Comparison of ENCODE assay signal across 27 cellular contexts in genomic region chr4:91795947-91796346, GRCh38.
"Had no signal": no experiment of that assay in that cellular context is flagged by ENCODE, and none has a peak within 500 bp of the region (broad histone marks: within the 10 kb centered on the region; RNA-seq: fewer than 3 reads in every experiment).

No MANE protein-coding gene starts in this region.

- H3K4me3 ChIP-seq: colonic mucosa, coronary artery, dorsolateral prefrontal cortex, esophagus muscularis mucosa, esophagus squamous epithelium, gastrocnemius medialis, gastroesophageal sphincter, heart left ventricle, heart right ventricle had no signal

- H3K4me1 ChIP-seq: colonic mucosa, esophagus muscularis mucosa, esophagus squamous epithelium, foreskin keratinocyte, gastrocnemius medialis, gastroesophageal sphincter, heart left ventricle, heart right ventricle had no signal

- FAIRE-seq: colon, endometrium, endothelial cell of umbilical vein had no signal

- H3K9me3 ChIP-seq: colonic mucosa, esophagus squamous epithelium, gastrocnemius medialis, gastroesophageal sphincter had no signal

- H3K27ac ChIP-seq: colonic mucosa, coronary artery, dorsolateral prefrontal cortex, epithelial cell of prostate, esophagus muscularis mucosa, esophagus squamous epithelium, foreskin keratinocyte, gastrocnemius medialis, gastroesophageal sphincter, heart left ventricle, heart right ventricle had no signal

- ATAC-seq: effector memory CD8-positive, alpha-beta T cell; esophagus mucosa; foreskin keratinocyte; gastrocnemius medialis; gastroesophageal sphincter; heart left ventricle; heart right ventricle had no signal

- H3K27me3 ChIP-seq: colonic mucosa, dorsolateral prefrontal cortex, esophagus muscularis mucosa, esophagus squamous epithelium, foreskin keratinocyte, gastrocnemius medialis, gastroesophageal sphincter, heart left ventricle, heart right ventricle had no signal

- H3K36me3 ChIP-seq: colonic mucosa, esophagus muscularis mucosa, esophagus squamous epithelium, gastrocnemius medialis, gastroesophageal sphincter, heart left ventricle, heart right ventricle had no signal

- DNase-seq: colonic mucosa; cortex of kidney; dermis blood vessel endothelial cell; dorsolateral prefrontal cortex; effector CD4-positive, alpha-beta T cell; effector CD8-positive, alpha-beta T cell; effector memory CD4-positive, alpha-beta T cell; effector memory CD8-positive, alpha-beta T cell; endodermal cell; erythroblast; esophagus squamous epithelium; foreskin fibroblast; foreskin keratinocyte; foreskin melanocyte; gastrocnemius medialis; glutamatergic neuron; head of caudate nucleus; heart left ventricle; heart right ventricle had no signal
